ENCODE assay signal across 8 cellular contexts in genomic region chr7:64888561-64888900, GRCh38. TPM values are rescaled to one million over a fixed set of nuclear protein-coding genes. Genes with fewer than 3 reads are reported as not detected.
A peak's percentile ranks its signal among the peaks of the same experiment; 100 is the strongest.
DNase-seq lines count a peak whose midpoint lies in the region; ATAC-seq and TF ChIP-seq lines count a peak whose summit lies in the region.

No MANE protein-coding gene starts in this region.

- no peak overlapping the region for H4K91ac ChIP-seq in neuronal stem cell (ENCODE audit: low read depth, low read length, poor library complexity)

- peaks cover 10 to 23% (median 16%) of the 10 kb centered on the region in 3 donors for H3K4me1 Mint-ChIP-seq in CD8-positive, alpha-beta memory T cell

- POLR2A ChIA-PET in CD8-positive, alpha-beta memory T cell (lab: Charles Lee) = interaction anchor here (1.3 kb wide), 1 partner anchor 14 kb away, joined by 3 read pairs; the partner anchor contains the start of gene ZNF273

- peak overlapping the region; percentile 71 for H3K9ac ChIP-seq in neuronal stem cell (ENCODE audit: low read depth, low read length, poor library complexity)

- H3K9me3 ChIP-seq in CD8-positive, alpha-beta memory T cell (ENCODE audit: low read length) = no peaks in the 10 kb centered on the region
- peaks cover 2 to 7% of the 10 kb centered on the region in 2 donors for H3K9me3 ChIP-seq in neuronal stem cell (replicated peaks in 1 of 2; ENCODE audit: control insufficient read depth in 2 of 2, insufficient read depth in 1 of 2, low read depth in 1 of 2, low read length in 2 of 2)

- CTCF ChIA-PET in CD8-positive, alpha-beta memory T cell (lab: Charles Lee) = interaction anchor here (0.7 to 1.5 kb wide), 4 partner anchors 9 to 15 kb away, joined by 3 to 5 read pairs (median 4); partner anchors contain the start of gene ZNF273

- H3K23ac ChIP-seq in neuronal stem cell (ENCODE audit: low read depth, low read length, poor library complexity) = no peak overlapping the region

- no CpG with 5 or more reads among the region's 17 CpGs for WGBS in neuronal stem cell (ENCODE audit: extremely low coverage in 2 of 2, insufficient read length in 2 of 2, insufficient replicate concordance in 1 of 2), 2 donors

- H3K4me2 ChIP-seq in neuronal stem cell (ENCODE audit: insufficient read depth, low read length, poor library complexity, severe bottlenecking) = peak overlapping the region; percentile 88

- peaks cover 0 to 2% (median 0%) of the 10 kb centered on the region in 5 donors for H3K9me3 Mint-ChIP-seq in CD8-positive, alpha-beta memory T cell

- no peak overlapping the region for H2BK15ac ChIP-seq in neuronal stem cell (ENCODE audit: low read length)

- no peak overlapping the region for H2AK5ac ChIP-seq in neuronal stem cell (ENCODE audit: low read depth, low read length)

- H2BK5ac ChIP-seq in neuronal stem cell (ENCODE audit: low read length) = no peak overlapping the region

- no peak for ATAC-seq in GM18909 (IDR thresholded peaks at IDR 0.05; ENCODE audit: poor library complexity, unreplicated experiment)
- ATAC-seq in GM19324 (IDR thresholded peaks at IDR 0.05; ENCODE audit: low FRiP score, unreplicated experiment) = no peak
- ATAC-seq in HG03135 (IDR thresholded peaks at IDR 0.05; ENCODE audit: unreplicated experiment) = no peak
- no peak for ATAC-seq in esophagus mucosa

- no peak for TF ChIP-seq CTCF in fibroblast of pulmonary artery (IDR thresholded peaks at IDR 0.05; ENCODE audit: low read length, missing control alignments)

- H2BK12ac ChIP-seq in neuronal stem cell (ENCODE audit: low read length) = no peak overlapping the region

- no peaks in the 10 kb centered on the region for H3K36me3 ChIP-seq in CD8-positive, alpha-beta memory T cell (ENCODE audit: insufficient read depth, low read length)
- no peaks in the 10 kb centered on the region for H3K36me3 ChIP-seq in neuronal stem cell (replicated peaks in 1 of 2; ENCODE audit: control insufficient read depth in 2 of 2, insufficient read depth in 2 of 2, low read length in 2 of 2)

- H3K36me3 Mint-ChIP-seq in CD8-positive, alpha-beta memory T cell = peaks cover 0 to 6% (median 2%) of the 10 kb centered on the region in 3 donors

- no peak overlapping the region for H3K14ac ChIP-seq in neuronal stem cell (ENCODE audit: low read length)

- peak overlapping the region; percentile 52 for H3K18ac ChIP-seq in neuronal stem cell (ENCODE audit: low read length)

- H4K8ac ChIP-seq in neuronal stem cell (ENCODE audit: low read depth, low read length) = no peak overlapping the region

- H3K4me3 ChIP-seq in CD8-positive, alpha-beta memory T cell (ENCODE audit: low read length) = peak overlapping the region; percentile 73
- H3K4me3 ChIP-seq in fibroblast of pulmonary artery (replicated peaks; ENCODE audit: low read depth, low read length) (peak overlapping the region; percentile 47), neuronal stem cell (ENCODE audit: low read length in 2 of 2) (peak overlapping the region; percentile 45 to 74)

- no peaks in the 10 kb centered on the region for H3K4me1 ChIP-seq in CD8-positive, alpha-beta memory T cell (ENCODE audit: insufficient read depth, low read length)
- H3K4me1 ChIP-seq in neuronal stem cell (ENCODE audit: control insufficient read depth in 2 of 2, insufficient read depth in 1 of 2, low read depth in 1 of 2, low read length in 2 of 2) = peaks cover 6 to 13% of the 10 kb centered on the region in 2 donors

- H3K27me3 ChIP-seq in CD8-positive, alpha-beta memory T cell (ENCODE audit: insufficient read depth, low read length, poor library complexity, severe bottlenecking) = no peaks in the 10 kb centered on the region
- H3K27me3 ChIP-seq in neuronal stem cell (ENCODE audit: control insufficient read depth in 3 of 3, insufficient read depth in 3 of 3, low read depth in 1 of 3, low read length in 3 of 3) = peaks cover 5 to 63% (median 36%) of the 10 kb centered on the region in 3 experiments

- H2AFZ ChIP-seq in neuronal stem cell (ENCODE audit: low read length) = peak overlapping the region; percentile 93

- peak overlapping the region; percentile 90 to 91 (median 91) for H3K4me3 Mint-ChIP-seq in CD8-positive, alpha-beta memory T cell

- no peak overlapping the region for H3K27ac ChIP-seq in CD8-positive, alpha-beta memory T cell (ENCODE audit: low read depth, low read length)
- H3K27ac ChIP-seq in neuronal stem cell (replicated peaks; ENCODE audit: low read length) = no peak overlapping the region

- no peaks in the 10 kb centered on the region for H3K79me1 ChIP-seq in neuronal stem cell (ENCODE audit: low read depth, low read length)

- H3K27me3 Mint-ChIP-seq in CD8-positive, alpha-beta memory T cell = peaks cover 57 to 61% of the 10 kb centered on the region in 2 donors

- H3K27ac Mint-ChIP-seq in CD8-positive, alpha-beta memory T cell = peak overlapping the region in 5 of 8 donors; percentile 56 to 84 (median 74)

- DNase-seq in CD8-positive, alpha-beta memory T cell = peak in 1 of 5 donors; percentile 10
- peak; percentile 33 for DNase-seq in KG1 (lab: John Stamatoyannopoulos, UW)
- peak; percentile 11 for DNase-seq in fibroblast of pulmonary artery (ENCODE audit: low read depth)
- DNase-seq in neuronal stem cell (ENCODE audit: low spot score) = no peak

- H2BK120ac ChIP-seq in neuronal stem cell (ENCODE audit: low read depth, low read length) = no peak overlapping the region

- H3K4ac ChIP-seq in neuronal stem cell (ENCODE audit: low read length) = no peak overlapping the region

RNA-seq across cellular contexts. Expression of gene ZNF273, which starts 14.5 kb away (rescaled TPM):
- 1 to 10 TPM; 6.8 to 7.1 TPM for total RNA-seq in CD8-positive, alpha-beta memory T cell
- polyA plus RNA-seq in CD8-positive, alpha-beta memory T cell = 3.1 TPM
- polyA plus RNA-seq in neuronal stem cell (2013, experiment 1 of 2) = 13.8 TPM
- 14.3 TPM for polyA plus RNA-seq in neuronal stem cell (2013, experiment 2 of 2)
- 6.0 TPM for total RNA-seq in esophagus mucosa
